ENCODE assay signal across 8 cellular contexts in the genomic region with DNA sequence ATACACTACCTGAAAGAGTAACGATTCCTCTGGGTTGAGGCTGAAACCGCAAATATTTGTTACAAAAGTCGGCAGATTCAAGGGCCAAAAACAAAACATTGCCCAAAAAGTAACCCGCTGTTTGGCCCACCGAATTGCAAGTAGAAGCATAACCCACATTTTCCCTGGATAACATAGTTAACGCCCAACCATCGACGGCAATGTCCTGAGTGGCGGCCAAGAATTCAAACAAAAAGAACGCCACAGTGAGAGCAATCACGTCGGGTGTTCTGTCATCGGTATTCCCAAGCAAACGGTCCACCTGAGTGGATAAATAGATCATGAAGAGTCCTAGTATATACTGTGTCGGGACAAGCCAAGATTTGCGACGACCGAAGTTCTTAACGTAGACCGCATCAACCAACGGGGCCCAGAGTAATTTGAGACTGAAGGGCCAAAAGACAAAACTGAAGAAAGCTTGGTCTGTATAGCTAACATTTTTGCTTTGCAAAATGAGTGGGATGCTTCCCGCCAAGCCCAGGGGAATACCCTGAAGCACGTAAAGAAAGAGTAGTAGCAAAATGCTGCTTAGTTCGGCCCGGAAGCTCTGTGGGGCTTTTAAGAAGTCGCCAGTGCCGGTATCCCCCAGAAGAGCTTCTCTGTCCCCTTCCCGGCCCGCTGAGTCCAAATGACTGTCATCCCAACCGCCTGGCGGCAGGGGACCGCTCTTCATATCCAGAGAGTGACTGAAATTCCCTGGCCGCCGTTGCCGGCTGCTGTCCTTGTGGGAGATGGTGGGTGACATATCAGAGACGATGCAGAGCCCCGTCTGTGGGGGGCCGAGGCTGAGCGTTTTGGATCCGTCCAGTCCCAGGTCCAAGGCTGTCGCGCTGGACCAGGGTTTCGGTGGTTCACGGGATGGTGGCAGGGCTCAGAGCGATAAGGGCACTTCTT. TPM values are rescaled to one million over a fixed set of nuclear protein-coding genes. Genes with fewer than 3 reads are reported as not detected.
DNase-seq lines count a peak whose midpoint lies in the region; ATAC-seq and TF ChIP-seq lines count a peak whose summit lies in the region.

No MANE protein-coding gene starts in this region.

- peaks cover 29 to 53% (median 42%) of the 10 kb centered on the region in 10 experiments for H3K4me1 ChIP-seq in BLaER1 treated with 17β-estradiol and CSF1 and Interleukin-3, amounts not matched to agents 10 nM and 100 nM
- peaks cover 0 to 3% of the 10 kb centered on the region in 2 donors for H3K4me1 ChIP-seq in esophagus (ENCODE audit: control insufficient read depth in 2 of 2, insufficient read depth in 2 of 2, low read length in 1 of 2)

- peak; percentile 41 for DNase-seq in HT-29 (ENCODE audit: low spot score)
- peak; percentile 6 for DNase-seq in activated CD4-positive, alpha-beta T cell treated with anti-CD3 and anti-CD28 coated beads, Interleukin-2, amount 50 U/mL, for 1 hour
- DNase-seq in naive thymus-derived CD8-positive, alpha-beta T cell = peak in 7 of 10 donors; percentile 5 to 66 (median 21)
- DNase-seq in type B pancreatic cell (ENCODE audit: extremely low spot score, unreplicated experiment) = no peak
- no peak for DNase-seq in 8988T

- peak overlapping the region; percentile 87 to 100 (median 90) for H3K4me2 ChIP-seq in BLaER1 treated with 17β-estradiol and CSF1 and Interleukin-3, amounts not matched to agents 10 nM and 100 nM

- H3K4me1 Mint-ChIP-seq in naive thymus-derived CD8-positive, alpha-beta T cell = peaks cover 11 to 50% (median 38%) of the 10 kb centered on the region in 4 donors
- H3K4me1 Mint-ChIP-seq in type B pancreatic cell (ENCODE audit: unreplicated experiment) = peaks cover 19% of the 10 kb centered on the region

- peaks cover 5 to 24% (median 13%) of the 10 kb centered on the region in 11 experiments; a peak in 19 of 22 replicates for H3K36me3 ChIP-seq in BLaER1 treated with 17β-estradiol and CSF1 and Interleukin-3, amounts not matched to agents 10 nM and 100 nM
- no peaks in the 10 kb centered on the region for H3K36me3 ChIP-seq in esophagus (ENCODE audit: control insufficient read depth in 2 of 2, insufficient read depth in 2 of 2, low read length in 1 of 2)

- peak overlapping the region; percentile 93 to 98 (median 96) for H3K4me3 Mint-ChIP-seq in naive thymus-derived CD8-positive, alpha-beta T cell
- H3K4me3 Mint-ChIP-seq in type B pancreatic cell = peak overlapping the region; percentile 97

- ATAC-seq in GM19452 (IDR thresholded peaks at IDR 0.05; ENCODE audit: unreplicated experiment) = peak; percentile 4
- ATAC-seq in naive thymus-derived CD8-positive, alpha-beta T cell = peak in 1 of 2 donors; percentile 1

- H3K4me3 ChIP-seq in BLaER1 treated with 17β-estradiol and CSF1 and Interleukin-3, amounts not matched to agents 10 nM and 100 nM = peak overlapping the region; percentile 79 to 97 (median 90)
- H3K4me3 ChIP-seq in esophagus (ENCODE audit: low read depth in 1 of 2, low read length in 2 of 2) = peak overlapping the region; percentile 84 to 98

- 0 out of 22 replicates have a peak, but pooled peaks cover 0 to 6% (median 0%) of the 10 kb centered on the region in 11 experiments for H3K9me3 ChIP-seq in BLaER1 treated with 17β-estradiol and CSF1 and Interleukin-3, amounts not matched to agents 10 nM and 100 nM (replicated peaks in 1 of 11)
- H3K9me3 ChIP-seq in esophagus (ENCODE audit: control insufficient read depth in 2 of 2, insufficient read depth in 1 of 2, low read depth in 1 of 2, low read length in 1 of 2) = no peaks in the 10 kb centered on the region

- POLR2A ChIA-PET in naive thymus-derived CD8-positive, alpha-beta T cell (lab: Charles Lee) = interaction anchor here (0.7 to 4.1 kb wide), 8 partner anchors 9 to 1530 kb away, joined by 3 to 33 read pairs (median 6); a partner anchor contains a TSS

- peaks cover 0 to 2% (median 0%) of the 10 kb centered on the region in 9 donors for H3K9me3 Mint-ChIP-seq in naive thymus-derived CD8-positive, alpha-beta T cell
- peaks cover 7% of the 10 kb centered on the region for H3K9me3 Mint-ChIP-seq in type B pancreatic cell

- H3K9ac ChIP-seq in BLaER1 treated with 17β-estradiol and CSF1 and Interleukin-3, amounts not matched to agents 10 nM and 100 nM = peak overlapping the region; percentile 86 to 93 (median 91)

- H3K36me3 Mint-ChIP-seq in naive thymus-derived CD8-positive, alpha-beta T cell = peaks cover 0 to 21% (median 7%) of the 10 kb centered on the region in 3 donors
- H3K36me3 Mint-ChIP-seq in type B pancreatic cell = peaks cover 10% of the 10 kb centered on the region

- H4K20me1 ChIP-seq in BLaER1 treated with 17β-estradiol and CSF1 and Interleukin-3, amounts not matched to agents 10 nM and 100 nM = peaks cover 27 to 54% (median 42%) of the 10 kb centered on the region in 11 experiments; a peak in 18 of 22 replicates

- peak overlapping the region; percentile 95 to 100 (median 99) for H3K27ac Mint-ChIP-seq in naive thymus-derived CD8-positive, alpha-beta T cell
- H3K27ac Mint-ChIP-seq in type B pancreatic cell = peak overlapping the region; percentile 98

- H3K27ac ChIP-seq in BLaER1 treated with 17β-estradiol and CSF1 and Interleukin-3, amounts not matched to agents 10 nM and 100 nM = peak overlapping the region; percentile 62 to 94 (median 86); a peak in 21 of 22 replicates
- peak overlapping the region; percentile 87 to 97 for H3K27ac ChIP-seq in esophagus (ENCODE audit: low read depth in 2 of 2, low read length in 1 of 2)

- 1% methylated on average over 45 of the region's 45 CpGs for WGBS in esophagus, 2 donors

- H3K27me3 ChIP-seq in BLaER1 treated with 17β-estradiol and CSF1 and Interleukin-3, amounts not matched to agents 10 nM and 100 nM = no peaks in the 10 kb centered on the region
- H3K27me3 ChIP-seq in esophagus (ENCODE audit: control insufficient read depth in 1 of 2, insufficient read depth in 2 of 2, low read length in 2 of 2) = no peaks in the 10 kb centered on the region

- peak; percentile 44 for TF ChIP-seq CTCF in type B pancreatic cell (conservative IDR thresholded peaks at IDR 0.05)

- H3K27me3 Mint-ChIP-seq in naive thymus-derived CD8-positive, alpha-beta T cell = no peaks in the 10 kb centered on the region
- peaks cover 5% of the 10 kb centered on the region for H3K27me3 Mint-ChIP-seq in type B pancreatic cell

RNA-seq across cellular contexts. Expression of a gene that starts 0.7 kb away (rescaled TPM):
- 19.6 and 21.8 TPM in 2 replicates for total RNA-seq in HT-29 (2014; rRNA removed; shearing (Covaris generic))
- 1 to 10 TPM; 4.1 to 7.1 TPM for polyA plus RNA-seq in esophagus
- total RNA-seq in naive thymus-derived CD8-positive, alpha-beta T cell = 10 to 100 TPM; 29.0 to 32.2 TPM
- 10 to 100 TPM; 11.2 to 15.2 (median 12.5) TPM for polyA plus RNA-seq in naive thymus-derived CD8-positive, alpha-beta T cell
- 24.4 and 26.0 TPM in 2 replicates for total RNA-seq in type B pancreatic cell (ENCODE audit: low replicate concordance)

RNA-seq across cellular contexts. Expression of a gene that starts 17.0 kb away (rescaled TPM):
- 23.4 and 23.8 TPM in 2 replicates for total RNA-seq in HT-29 (2014; rRNA removed; shearing (Covaris generic))
- polyA plus RNA-seq in esophagus = 10 to 100 TPM; 12.0 to 26.7 TPM
- total RNA-seq in naive thymus-derived CD8-positive, alpha-beta T cell = 10 to 100 TPM; 43.1 to 45.0 TPM
- polyA plus RNA-seq in naive thymus-derived CD8-positive, alpha-beta T cell = 10 to 100 TPM; 52.5 to 71.7 (median 60.7) TPM
- total RNA-seq in type B pancreatic cell (ENCODE audit: low replicate concordance) = 58.6 and 90.4 TPM in 2 replicates

RNA-seq across cellular contexts. Expression of a gene that starts 47.4 kb away (rescaled TPM):
- total RNA-seq in HT-29 (2014; rRNA removed; shearing (Covaris generic)) = 0.68 and 1.1 TPM in 2 replicates
- under 1 TPM; 0.57 to 0.98 TPM for polyA plus RNA-seq in esophagus
- total RNA-seq in naive thymus-derived CD8-positive, alpha-beta T cell = 1 to 10 TPM; 3.5 to 4.3 TPM
- 1 to 10 TPM; 3.2 to 5.6 (median 4.4) TPM for polyA plus RNA-seq in naive thymus-derived CD8-positive, alpha-beta T cell
- total RNA-seq in type B pancreatic cell (ENCODE audit: low replicate concordance) = 2.3 and 2.8 TPM in 2 replicates

Comparison
In these comparisons a context has a peak if more than half of its experiments do, and no peak if none do; other contexts are left out.
1. DNase-seq: peak in HT-29 (single experiment), activated CD4-positive, alpha-beta T cell treated with anti-CD3 and anti-CD28 coated beads, Interleukin-2, amount 50 U/mL, for 1 hour (single experiment) and naive thymus-derived CD8-positive, alpha-beta T cell (7 of 10); none in type B pancreatic cell (single experiment) and 8988T (single experiment).